Comparison of ENCODE assay signal across 9 cellular contexts in genomic region chr11:59173080-59173963, GRCh38. TPM values are rescaled to one million over a fixed set of nuclear protein-coding genes. Genes with fewer than 3 reads are reported as not detected.
DNase-seq lines count a peak whose midpoint lies in the region; ATAC-seq and TF ChIP-seq lines count a peak whose summit lies in the region.
"Had no signal": no experiment of that assay in that cellular context is flagged by ENCODE, and none has a peak within 500 bp of the region (broad histone marks: within the 10 kb centered on the region; RNA-seq: fewer than 3 reads in every experiment).

No MANE protein-coding gene starts in this region.

- no peaks in the 10 kb centered on the region for H3K9me2 ChIP-seq in DOHH2 (replicated peaks; ENCODE audit: control insufficient read depth, low read length)

- H3K4me3 ChIP-seq in DOHH2 (ENCODE audit: low read length) (peak overlapping the region; percentile 98), fibroblast of lung (replicated peaks in 1 of 4; ENCODE audit: control extremely low read depth in 1 of 4, insufficient read depth in 1 of 4, low read depth in 3 of 4, low read length in 4 of 4) (peak overlapping the region; percentile 28 to 70 (median 68))

- H3K4me3 Mint-ChIP-seq in T-cell (peak overlapping the region; percentile 79 to 90 (median 88)), nephron progenitor cell (peak overlapping the region; percentile 94)

- no peak overlapping the region for H3K27ac ChIP-seq in DOHH2 (ENCODE audit: low read depth, low read length)
- peak overlapping the region; percentile 12 for H3K27ac ChIP-seq in fibroblast of lung (ENCODE audit: insufficient read depth, low read length)

- H3K9me3 Mint-ChIP-seq in T-cell, result no peaks in the 10 kb centered on the region
- no peaks in the 10 kb centered on the region for H3K9me3 Mint-ChIP-seq in nephron progenitor cell

- peaks cover 6 to 7% of the 10 kb centered on the region in 2 donors for H3K27me3 Mint-ChIP-seq in T-cell
- peaks cover 3% of the 10 kb centered on the region for H3K27me3 Mint-ChIP-seq in nephron progenitor cell (ENCODE audit: low read depth, poor library complexity)

- H3F3A ChIP-seq in DOHH2 (ENCODE audit: control insufficient read depth, insufficient read depth), result no peaks in the 10 kb centered on the region

- H3K4me2 ChIP-seq in DOHH2 (ENCODE audit: low read length) (peak overlapping the region; percentile 99), fibroblast of lung (ENCODE audit: extremely low read depth, insufficient read depth, low read length) (peak overlapping the region; percentile 94)

- H4K20me1 ChIP-seq in DOHH2 (ENCODE audit: control insufficient read depth, insufficient read depth, low read depth, low read length) (no peaks in the 10 kb centered on the region; the same call in 1 of the 2 replicates), fibroblast of lung (ENCODE audit: control insufficient read depth, extremely low read depth, insufficient read depth, low read length) (no peaks in the 10 kb centered on the region)

- TF ChIP-seq CTCF in DOHH2 (IDR thresholded peaks at IDR 0.05; ENCODE audit: low read depth, low read length, poor library complexity, severe bottlenecking) (no peak), fibroblast of lung (conservative IDR thresholded peaks at IDR 0.05 in 1 of 2, IDR thresholded peaks at IDR 0.05 in 1 of 2; ENCODE audit: low read depth in 1 of 2, low read length in 2 of 2) (no peak), nephron progenitor cell (IDR thresholded peaks at IDR 0.05) (no peak)

- H3K36me3 Mint-ChIP-seq in T-cell (no peaks in the 10 kb centered on the region), nephron progenitor cell (ENCODE audit: low read depth) (peaks cover 15% of the 10 kb centered on the region)

- H3K27me3 ChIP-seq in DOHH2 (ENCODE audit: control insufficient read depth, low read length) (peaks cover 38% of the 10 kb centered on the region), fibroblast of lung (ENCODE audit: control insufficient read depth, insufficient read depth, low read length) (no peaks in the 10 kb centered on the region)

- DNase-seq in T-cell (peak in 6 of 34 experiments; percentile 2 to 9 (median 8)), fibroblast of lung (ENCODE audit: low read depth in 2 of 2) (peak in 1 of 2 donors; percentile 30), nephron progenitor cell (peak; percentile 72), NCI-H187 (lab: John Stamatoyannopoulos, UW) (no peak), cortex of kidney (lab: John Stamatoyannopoulos, UW) (no peak)

- H2AFZ ChIP-seq in fibroblast of lung (ENCODE audit: low read length), result peak overlapping the region; percentile 75

- H3K79me2 ChIP-seq in DOHH2 (ENCODE audit: control insufficient read depth, low read length), result no peaks in the 10 kb centered on the region
- peaks cover 1% of the 10 kb centered on the region for H3K79me2 ChIP-seq in fibroblast of lung (ENCODE audit: control insufficient read depth, insufficient read depth, low read length)

- H3K9me3 ChIP-seq in DOHH2 (ENCODE audit: control insufficient read depth, insufficient read depth, low read length) (no peaks in the 10 kb centered on the region), fibroblast of lung (ENCODE audit: control insufficient read depth, insufficient read depth, low read depth, low read length) (no peaks in the 10 kb centered on the region)

- H3K4me1 Mint-ChIP-seq in T-cell (peaks cover 7 to 14% (median 9%) of the 10 kb centered on the region in 3 donors), nephron progenitor cell (peaks cover 34% of the 10 kb centered on the region)

- H3K36me3 ChIP-seq in DOHH2 (ENCODE audit: control insufficient read depth, low read length) (no peaks in the 10 kb centered on the region), fibroblast of lung (ENCODE audit: control insufficient read depth, insufficient read depth, low read length) (no peaks in the 10 kb centered on the region)

- CTCF ChIA-PET in T-cell (lab: Charles Lee), result interaction anchor here (1.8 to 2.4 kb wide), 6 partner anchors 9 to 257 kb away, joined by 3 to 29 read pairs (median 8); partner anchors contain the start of gene FAM111A (in 1 of the 2)

- ATAC-seq in HG02571 (IDR thresholded peaks at IDR 0.05; ENCODE audit: unreplicated experiment) (peak; percentile 6), T-cell (replicated peaks in 1 of 4) (no peak), HG02840 (IDR thresholded peaks at IDR 0.05; ENCODE audit: low FRiP score, unreplicated experiment) (no peak)

- H3K27ac Mint-ChIP-seq in T-cell (peak overlapping the region in 1 of 2 donors; percentile 58), nephron progenitor cell (peak overlapping the region; percentile 77)

- peak overlapping the region; percentile 39 for H3K9ac ChIP-seq in fibroblast of lung (ENCODE audit: insufficient read depth, low read length)

- peaks cover 21% of the 10 kb centered on the region for H3K4me1 ChIP-seq in DOHH2 (ENCODE audit: control insufficient read depth, low read length)
- peaks cover 7% of the 10 kb centered on the region for H3K4me1 ChIP-seq in fibroblast of lung (ENCODE audit: control insufficient read depth, extremely low read depth, insufficient read depth, low read length)

- POLR2A ChIA-PET in T-cell (lab: Charles Lee), result no interaction called here

RNA-seq across cellular contexts. Expression of gene DTX4, which starts 1.4 kb away (rescaled TPM):
- 1 to 10 TPM in 4 of 5 donors, under 1 TPM in 1; 0.70 to 3.7 (median 2.1) TPM for total RNA-seq in T-cell
- 3.1 and 4.8 TPM in 2 replicates for total RNA-seq in fibroblast of lung
- polyA plus RNA-seq in fibroblast of lung, result 1.2 and 2.1 TPM in 2 replicates
- 3.8 and 6.7 TPM in 2 replicates for polyA plus RNA-seq in fibroblast of lung (2012)
- 8.7 and 28.5 TPM in 2 replicates for polyA minus RNA-seq in fibroblast of lung (ENCODE audit: low replicate concordance)

RNA-seq across cellular contexts. Expression of gene FAM111A, which starts 30.7 kb away (rescaled TPM):
- total RNA-seq in T-cell (10 to 100 TPM; 75.9 to 90.2 (median 78.9) TPM), fibroblast of lung (34.7 and 42.3 TPM in 2 replicates)
- polyA plus RNA-seq in fibroblast of lung, result 27.1 and 44.2 TPM in 2 replicates
- 13.2 and 22.2 TPM in 2 replicates for polyA plus RNA-seq in fibroblast of lung (2012)
- polyA minus RNA-seq in fibroblast of lung (ENCODE audit: low replicate concordance), result 1.3 and 2.8 TPM in 2 replicates

RNA-seq across cellular contexts. Expression of gene MPEG1, which starts 39.4 kb away (rescaled TPM):
- total RNA-seq in T-cell (1 to 10 TPM in 4 of 5 donors, under 1 TPM in 1; 0.93 to 3.0 (median 1.4) TPM), fibroblast of lung (not detected in 2 replicates)
- polyA plus RNA-seq in fibroblast of lung, result not detected in 2 replicates
- polyA plus RNA-seq in fibroblast of lung (2012), result not detected in 2 replicates
- polyA minus RNA-seq in fibroblast of lung (ENCODE audit: low replicate concordance), result not detected in 2 replicates
- total RNA-seq: SK-MEL-5 had no signal
